13 cellular contexts compared by ENCODE assay signal in the genomic region with DNA sequence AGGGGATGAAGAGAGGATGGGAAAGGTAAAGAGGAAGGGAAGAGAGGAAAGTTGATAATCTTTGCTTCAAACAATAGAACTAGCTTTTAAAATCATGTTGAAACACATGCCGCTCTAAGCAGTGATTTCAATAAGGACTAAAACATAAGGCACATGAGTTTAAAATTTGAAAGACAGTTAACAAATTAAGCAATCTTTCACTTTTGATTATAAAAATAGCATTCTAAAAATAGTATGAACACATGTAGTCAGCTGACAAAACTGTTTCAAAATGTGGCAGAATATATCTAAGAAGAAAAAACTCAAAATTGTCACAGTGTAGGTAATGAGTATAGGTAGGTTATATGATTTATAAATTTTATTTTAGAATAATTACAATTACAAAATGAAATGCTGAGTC. TPM values are rescaled to one million over a fixed set of nuclear protein-coding genes. Genes with fewer than 3 reads are reported as not detected.
DNase-seq lines count a peak whose midpoint lies in the region; ATAC-seq, FAIRE-seq and TF ChIP-seq lines count a peak whose summit lies in the region.
"Had no signal": no experiment of that assay in that cellular context is flagged by ENCODE, and none has a peak within 500 bp of the region (broad histone marks: within the 10 kb centered on the region; RNA-seq: fewer than 3 reads in every experiment).

No MANE protein-coding gene starts in this region.

- peaks cover 61% of the 10 kb centered on the region for H3K79me2 ChIP-seq in MM.1S (ENCODE audit: low read length)

- no peaks in the 10 kb centered on the region for H3K9me2 ChIP-seq in MM.1S (replicated peaks; ENCODE audit: insufficient read depth, low read length)

- intact Hi-C loops in pancreas (cut with DNase I): no loop called here

- ATAC-seq in pancreas (no peak), GM19351 (IDR thresholded peaks at IDR 0.05; ENCODE audit: unreplicated experiment) (no peak)
- ATAC-seq: HCT116 had no signal

- peak overlapping the region; percentile 68 for H3K27ac Mint-ChIP-seq in chondrocyte (ENCODE audit: unreplicated experiment)

- H3F3A ChIP-seq in MM.1S (ENCODE audit: insufficient read depth, low read length): peaks cover 34% of the 10 kb centered on the region

- H4K20me1 ChIP-seq in MM.1S (ENCODE audit: insufficient read depth, low read length): no peaks in the 10 kb centered on the region

- peak overlapping the region; percentile 88 for H3K27ac ChIP-seq in MM.1S (ENCODE audit: low read length)
- H3K27ac ChIP-seq in pancreas: no peak overlapping the region
- H3K27ac ChIP-seq in substantia nigra (ENCODE audit: low read depth, low read length, poor library complexity, severe bottlenecking): no peak overlapping the region

- H3K4me2 ChIP-seq in MM.1S (ENCODE audit: low read depth, low read length): peak overlapping the region; percentile 94

- H3K9me3 Mint-ChIP-seq in chondrocyte (ENCODE audit: low read depth): no peaks in the 10 kb centered on the region
- H3K9me3 Mint-ChIP-seq: CD8-positive, alpha-beta memory T cell had no signal

- no peaks in the 10 kb centered on the region for H3K27me3 ChIP-seq in MM.1S (replicated peaks; ENCODE audit: insufficient read depth, low read length)
- no peaks in the 10 kb centered on the region for H3K27me3 ChIP-seq in pancreas

- H3K9ac ChIP-seq in MM.1S (ENCODE audit: low read length): peak overlapping the region; percentile 48; the same call in 1 of the 2 replicates

- no peaks in the 10 kb centered on the region for H3K27me3 Mint-ChIP-seq in chondrocyte (ENCODE audit: low read depth)
- H3K27me3 Mint-ChIP-seq: CD8-positive, alpha-beta memory T cell had no signal

- H3K9me3 ChIP-seq in MM.1S (replicated peaks; ENCODE audit: insufficient read depth, low read length): no peaks in the 10 kb centered on the region
- no peaks in the 10 kb centered on the region for H3K9me3 ChIP-seq in pancreas

- TF ChIP-seq CTCF in MM.1S (IDR thresholded peaks at IDR 0.05; ENCODE audit: low read length) (no peak), chondrocyte (IDR thresholded peaks at IDR 0.05) (no peak), pancreas (IDR thresholded peaks at IDR 0.05) (no peak)

- H3K4me3 ChIP-seq in MM.1S (ENCODE audit: low read length): peak overlapping the region; percentile 47
- H3K4me3 ChIP-seq in pancreas: no peak overlapping the region

- no peak for DNase-seq in GM18507 (ENCODE audit: extremely low spot score, insufficient read length, low read depth)
- DNase-seq in MM.1S: peak; percentile 67
- no peak for DNase-seq in chondrocyte (ENCODE audit: low spot score)
- no peak for DNase-seq in pancreas
- DNase-seq in RCC 7860 (ENCODE audit: low spot score): no peak
- DNase-seq in substantia nigra (lab: John Stamatoyannopoulos, UW): no peak
- DNase-seq in 8988T: no peak
- DNase-seq: CD8-positive, alpha-beta memory T cell; GDM1; NCI-H1436 treated with DMSO at 0.1 percent for 48 hours; retina had no signal

- H3K4me1 ChIP-seq in MM.1S (ENCODE audit: low read length): peaks cover 43% of the 10 kb centered on the region
- H3K4me1 ChIP-seq in pancreas: peaks cover 0 to 15% (median 0%) of the 10 kb centered on the region in 3 donors

- peaks cover 23% of the 10 kb centered on the region for H3K4me1 Mint-ChIP-seq in chondrocyte (ENCODE audit: low read depth)

- H3K4me3 Mint-ChIP-seq in chondrocyte (ENCODE audit: unreplicated experiment): no peak overlapping the region
- H3K4me3 Mint-ChIP-seq: CD8-positive, alpha-beta memory T cell had no signal

- H2AFZ ChIP-seq in MM.1S (ENCODE audit: low read length): peak overlapping the region; percentile 43; the same call in 1 of the 2 replicates

- WGBS in pancreas, 2 donors: 83 to 91% methylated on average over 1 of the region's 1 CpG

- FAIRE-seq in GM18507 (lab: Jason Lieb, UNC) (peak; percentile 69), pancreas (lab: Jason Lieb, UNC) (peak; percentile 9), RCC 7860 (lab: Jason Lieb, UNC) (no peak)

- H3K36me3 ChIP-seq in MM.1S (replicated peaks; ENCODE audit: insufficient read depth, low read length) (no peaks in the 10 kb centered on the region; the same call in 1 of the 2 replicates), pancreas (no peaks in the 10 kb centered on the region)

- peaks cover 12% of the 10 kb centered on the region for H3K36me3 Mint-ChIP-seq in chondrocyte (ENCODE audit: low read depth)

RNA-seq across cellular contexts. Expression of a gene that starts 25.3 kb away (rescaled TPM):
- total RNA-seq in chondrocyte: 42.0 to 54.1 TPM (median 45.3 TPM) in 3 replicates
- total RNA-seq in pancreas: 10 to 100 TPM; 13.8 to 27.7 (median 17.8) TPM
- 10 to 100 TPM; 17.3 to 26.2 TPM for polyA plus RNA-seq in pancreas
